In genomic region chr19:3494559-3494958, GRCh38 we compare ENCODE assay signal across 14 cellular contexts. TPM values are rescaled to one million over a fixed set of nuclear protein-coding genes. Genes with fewer than 3 reads are reported as not detected.
DNase-seq lines count a peak whose midpoint lies in the region; ATAC-seq, FAIRE-seq and TF ChIP-seq lines count a peak whose summit lies in the region.
"Had no signal": no experiment of that assay in that cellular context is flagged by ENCODE, and none has a peak within 500 bp of the region (broad histone marks: within the 10 kb centered on the region; RNA-seq: fewer than 3 reads in every experiment).

No MANE protein-coding gene starts in this region.

- DNase-seq in GM12891 (ENCODE audit: insufficient read length, low spot score) (no peak), NCI-H128 (lab: John Stamatoyannopoulos, UW; ENCODE audit: unreplicated experiment) (no peak), LoVo (ENCODE audit: low spot score) (no peak), HUDEP-2 (lab: John Stamatoyannopoulos, UW; ENCODE audit: unreplicated experiment in 76 of 76) (no peak)
- DNase-seq in activated CD4-positive, alpha-beta T cell treated with anti-CD3 and anti-CD28 coated beads for 4 hours: peak; percentile 73 to 74
- DNase-seq in activated naive CD8-positive, alpha-beta T cell treated with anti-CD3 and anti-CD28 coated beads, Interleukin-2, amount 10 ng/mL, durations not matched to agents 7 days and 5 days: no peak
- peak; percentile 63 for DNase-seq in stimulated activated CD4-positive, alpha-beta T cell treated with anti-CD3 and anti-CD28 coated beads, Interleukin-2, amount 100 ng/mL, for 4 hours (ENCODE audit: low read depth)
- DNase-seq: KG1, lower lobe of right lung, NCI-H345, upper lobe of right lung had no signal

- H3K36me3 Mint-ChIP-seq in activated naive CD8-positive, alpha-beta T cell treated with anti-CD3 and anti-CD28 coated beads, Interleukin-2, amount 10 ng/mL, durations not matched to agents 7 days and 5 days: peaks cover 10% of the 10 kb centered on the region

- peak; percentile 61 for FAIRE-seq in GM12891 (lab: Jason Lieb, UNC)
- FAIRE-seq: astrocyte had no signal

- ATAC-seq in activated naive CD8-positive, alpha-beta T cell treated with anti-CD3 and anti-CD28 coated beads, Interleukin-2, amount 10 ng/mL, durations not matched to agents 7 days and 5 days (ENCODE audit: low read depth): peak; percentile 49
- ATAC-seq in HG03139 (IDR thresholded peaks at IDR 0.05; ENCODE audit: unreplicated experiment): no peak

- TF ChIP-seq POLR2A in GM12891 (IDR thresholded peaks at IDR 0.05; ENCODE audit: low read depth, low read length): no peak

- peaks cover 6% of the 10 kb centered on the region for H3K4me1 Mint-ChIP-seq in activated naive CD8-positive, alpha-beta T cell treated with anti-CD3 and anti-CD28 coated beads, Interleukin-2, amount 10 ng/mL, durations not matched to agents 7 days and 5 days

- no peaks in the 10 kb centered on the region for H3K9me3 Mint-ChIP-seq in activated naive CD8-positive, alpha-beta T cell treated with anti-CD3 and anti-CD28 coated beads, Interleukin-2, amount 10 ng/mL, durations not matched to agents 7 days and 5 days

- no peaks in the 10 kb centered on the region for H3K27me3 Mint-ChIP-seq in activated naive CD8-positive, alpha-beta T cell treated with anti-CD3 and anti-CD28 coated beads, Interleukin-2, amount 10 ng/mL, durations not matched to agents 7 days and 5 days

- H3K4me3 Mint-ChIP-seq in activated naive CD8-positive, alpha-beta T cell treated with anti-CD3 and anti-CD28 coated beads, Interleukin-2, amount 10 ng/mL, durations not matched to agents 7 days and 5 days: no peak overlapping the region

- POLR2A ChIA-PET in activated naive CD8-positive, alpha-beta T cell treated with anti-CD3 and anti-CD28 coated beads, Interleukin-2, amount 10 ng/mL, durations not matched to agents 7 days and 5 days (lab: Charles Lee): interaction anchor here (0.5 kb wide), 1 partner anchor 24 kb away, joined by 5 read pairs; no protein-coding TSS in a partner anchor

- H3K27ac Mint-ChIP-seq in activated naive CD8-positive, alpha-beta T cell treated with anti-CD3 and anti-CD28 coated beads, Interleukin-2, amount 10 ng/mL, durations not matched to agents 7 days and 5 days: peak overlapping the region; percentile 34

TF ChIP-seq in GM12891, 5 proteins besides CTCF, POLR2A, EP300 and RAD21:
- TF ChIP-seq SPI1 (IDR thresholded peaks at IDR 0.05; ENCODE audit: low read depth, low read length): no peak

RNA-seq across cellular contexts. Expression of gene DOHH, which starts 5.9 kb away (rescaled TPM):
- polyA plus RNA-seq in GM12891 (2012; ENCODE audit: low read depth, missing spikeins): 10.9 TPM
- total RNA-seq in activated naive CD8-positive, alpha-beta T cell treated with anti-CD3 and anti-CD28 coated beads, Interleukin-2, amount 10 ng/mL, durations not matched to agents 7 days and 5 days: 10 to 100 TPM in 1 of 2 experiments, 1 to 10 TPM in 1; 9.9 to 12.1 TPM

RNA-seq across cellular contexts. Expression of gene SMIM44, which starts 11.3 kb away (rescaled TPM):
- not detected for polyA plus RNA-seq in GM12891 (2012; ENCODE audit: low read depth, missing spikeins)
- not detected for total RNA-seq in activated naive CD8-positive, alpha-beta T cell treated with anti-CD3 and anti-CD28 coated beads, Interleukin-2, amount 10 ng/mL, durations not matched to agents 7 days and 5 days
- total RNA-seq: astrocyte, lower lobe of right lung, osteoblast, upper lobe of right lung had no signal

RNA-seq across cellular contexts. Expression of gene FZR1, which starts 11.6 kb away (rescaled TPM):
- 18.0 TPM for polyA plus RNA-seq in GM12891 (2012; ENCODE audit: low read depth, missing spikeins)
- 10 to 100 TPM; 82.9 to 83.6 TPM for total RNA-seq in activated naive CD8-positive, alpha-beta T cell treated with anti-CD3 and anti-CD28 coated beads, Interleukin-2, amount 10 ng/mL, durations not matched to agents 7 days and 5 days

RNA-seq across cellular contexts. Expression of gene SMIM24, which starts 14.2 kb away (rescaled TPM):
- polyA plus RNA-seq in GM12891 (2012; ENCODE audit: low read depth, missing spikeins): 2.4 TPM
- total RNA-seq in activated naive CD8-positive, alpha-beta T cell treated with anti-CD3 and anti-CD28 coated beads, Interleukin-2, amount 10 ng/mL, durations not matched to agents 7 days and 5 days: 1 to 10 TPM; 5.2 to 6.0 TPM
- total RNA-seq: astrocyte, lower lobe of right lung, osteoblast, upper lobe of right lung had no signal

RNA-seq across cellular contexts. Expression of gene TEKTIP1, which starts 44.4 kb away (rescaled TPM):
- polyA plus RNA-seq in GM12891 (2012; ENCODE audit: low read depth, missing spikeins): 0.63 TPM
- 10 to 100 TPM; 11.4 to 13.9 TPM for total RNA-seq in activated naive CD8-positive, alpha-beta T cell treated with anti-CD3 and anti-CD28 coated beads, Interleukin-2, amount 10 ng/mL, durations not matched to agents 7 days and 5 days
- total RNA-seq: osteoblast had no signal

Comparison
In these comparisons a context has a peak if more than half of its experiments do, and no peak if none do; other contexts are left out.
1. DNase-seq: peak in activated CD4-positive, alpha-beta T cell treated with anti-CD3 and anti-CD28 coated beads for 4 hours (2 of 2) and stimulated activated CD4-positive, alpha-beta T cell treated with anti-CD3 and anti-CD28 coated beads, Interleukin-2, amount 100 ng/mL, for 4 hours (single experiment); none in GM12891 (single experiment), activated naive CD8-positive, alpha-beta T cell treated with anti-CD3 and anti-CD28 coated beads, Interleukin-2, amount 10 ng/mL, durations not matched to agents 7 days and 5 days (single experiment), NCI-H128 (single experiment), LoVo (single experiment) and HUDEP-2 (0 of 76).